In genomic region chr3:10317311-10317960, GRCh38 we compare ENCODE assay signal across 18 cellular contexts. TPM values are rescaled to one million over a fixed set of nuclear protein-coding genes. Genes with fewer than 3 reads are reported as not detected.
"Had no signal": no experiment of that assay in that cellular context is flagged by ENCODE, and none has a peak within 500 bp of the region (broad histone marks: within the 10 kb centered on the region; RNA-seq: fewer than 3 reads in every experiment).

No MANE protein-coding gene starts in this region.

- ATAC-seq: mucosa of descending colon; naive thymus-derived CD4-positive, alpha-beta T cell; sciatic nerve; stimulated activated effector memory CD8-positive, alpha-beta T cell treated with anti-CD3 and anti-CD28 coated beads, Interleukin-12 subunit alpha, Interleukin-12 subunit beta, amount 100 ng/mL, for 72 hours had no signal

- H3K4me3 Mint-ChIP-seq: central memory CD8-positive, alpha-beta T cell; stimulated activated effector memory CD8-positive, alpha-beta T cell treated with anti-CD3 and anti-CD28 coated beads, Interleukin-12 subunit alpha, Interleukin-12 subunit beta, amount 100 ng/mL, for 72 hours had no signal

- H3K9me3 ChIP-seq: mucosa of descending colon, prostate gland had no signal

- H3K27me3 ChIP-seq: brain microvascular endothelial cell had no signal

- DNase-seq: activated CD4-positive, alpha-beta T cell treated with anti-CD3 and anti-CD28 coated beads, Interleukin-2, amount 50 U/mL, for 1 hour; activated CD4-positive, CD25-positive, alpha-beta regulatory T cell; activated gamma-delta T cell; anterior cingulate cortex; brain microvascular endothelial cell; effector CD4-positive, alpha-beta T cell; foreskin melanocyte; mucosa of descending colon; naive thymus-derived CD4-positive, alpha-beta T cell; stimulated activated CD4-positive, alpha-beta T cell treated with anti-CD3 and anti-CD28 coated beads, Interleukin-2, amount 100 ng/mL, for 24 hours had no signal

- H3K4me3 ChIP-seq: coronary artery, mucosa of descending colon, prostate gland had no signal

- H3K9me3 Mint-ChIP-seq: central memory CD8-positive, alpha-beta T cell; naive thymus-derived CD4-positive, alpha-beta T cell; stimulated activated effector memory CD8-positive, alpha-beta T cell treated with anti-CD3 and anti-CD28 coated beads, Interleukin-12 subunit alpha, Interleukin-12 subunit beta, amount 100 ng/mL, for 72 hours; T-helper 2 cell treated with Interferon-gamma antibody and Interleukin-4, amounts not matched to agents 5 μg/mL and 100 μg/mL, for 36 hours had no signal

- H3K27ac Mint-ChIP-seq: stimulated activated effector memory CD8-positive, alpha-beta T cell treated with anti-CD3 and anti-CD28 coated beads, Interleukin-12 subunit alpha, Interleukin-12 subunit beta, amount 100 ng/mL, for 72 hours; T-helper 2 cell treated with Interferon-gamma antibody and Interleukin-4, amounts not matched to agents 5 μg/mL and 100 μg/mL, for 36 hours had no signal

- H3K27me3 Mint-ChIP-seq: central memory CD8-positive, alpha-beta T cell; naive thymus-derived CD4-positive, alpha-beta T cell had no signal

- H3K27ac ChIP-seq: brain microvascular endothelial cell, coronary artery, prostate gland had no signal

RNA-seq across cellular contexts. Expression of gene GHRL, which starts 24.7 kb away (rescaled TPM):
- total RNA-seq: activated CD8-positive, alpha-beta memory T cell treated with anti-CD3 and anti-CD28 coated beads for 36 hours; fibroblast of lung had no signal
